18 cellular contexts compared by ENCODE assay signal in genomic region chr4:11011249-11011648, GRCh38.
DNase-seq lines count a peak whose midpoint lies in the region; ATAC-seq, FAIRE-seq and TF ChIP-seq lines count a peak whose summit lies in the region.
"Had no signal": no experiment of that assay in that cellular context is flagged by ENCODE, and none has a peak within 500 bp of the region (broad histone marks: within the 10 kb centered on the region; RNA-seq: fewer than 3 reads in every experiment).

No MANE protein-coding gene starts in this region.

- H3K4me3 ChIP-seq in bronchial epithelial cell (ENCODE audit: low read depth, low read length) (no peak overlapping the region), upper lobe of right lung (no peak overlapping the region)
- no peak overlapping the region for H3K4me3 ChIP-seq in CD4-positive, alpha-beta memory T cell (ENCODE audit: low read length in 2 of 2)
- H3K4me3 ChIP-seq: BLaER1, SK-N-MC had no signal

- no peak overlapping the region for H3K27ac Mint-ChIP-seq in CD4-positive, alpha-beta memory T cell
- H3K27ac Mint-ChIP-seq: CD8-positive, alpha-beta memory T cell had no signal

- intact Hi-C loops in upper lobe of right lung (cut with DNase I), result no loop called here
- intact Hi-C loops in CD4-positive, alpha-beta memory T cell (cut with micrococcal nuclease), result no loop called here

- H3K9me3 ChIP-seq in upper lobe of right lung, result no peaks in the 10 kb centered on the region
- no peaks in the 10 kb centered on the region for H3K9me3 ChIP-seq in CD4-positive, alpha-beta memory T cell (ENCODE audit: control insufficient read depth in 1 of 2, low read length in 2 of 2)
- H3K9me3 ChIP-seq: BLaER1 had no signal

- peaks cover 0 to 12% (median 5%) of the 10 kb centered on the region in 8 donors for H3K9me3 Mint-ChIP-seq in CD4-positive, alpha-beta memory T cell

- TF ChIP-seq CTCF in bronchial epithelial cell (IDR thresholded peaks at IDR 0.05; ENCODE audit: insufficient read depth, low read length, severe bottlenecking) (no peak), upper lobe of right lung (IDR thresholded peaks at IDR 0.05) (no peak)

- no peak overlapping the region for H3K4me3 Mint-ChIP-seq in CD4-positive, alpha-beta memory T cell
- H3K4me3 Mint-ChIP-seq: CD8-positive, alpha-beta memory T cell had no signal

- no peaks in the 10 kb centered on the region for H3K4me1 Mint-ChIP-seq in CD4-positive, alpha-beta memory T cell
- H3K4me1 Mint-ChIP-seq: CD8-positive, alpha-beta memory T cell had no signal

- peak; percentile 15 to 29 for DNase-seq in SHP77 (lab: John Stamatoyannopoulos, UW)
- no peak for DNase-seq in SHP77 treated with DMSO at 0.1 percent for 48 hours (lab: John Stamatoyannopoulos, UW)
- peak; percentile 84 for DNase-seq in NCI-H2029 treated with DMSO at 0.1 percent for 48 hours (lab: John Stamatoyannopoulos, UW)
- DNase-seq in bronchial epithelial cell (ENCODE audit: low read depth), result peak; percentile 55
- no peak for DNase-seq in upper lobe of right lung
- no peak for DNase-seq in GF-D8 (lab: John Stamatoyannopoulos, UW)
- no peak for DNase-seq in CD4-positive, alpha-beta memory T cell
- DNase-seq: 8988T; CD8-positive, alpha-beta memory T cell; H7; NCI-H1105 treated with DMSO at 0.1 percent for 48 hours; NCI-H2081 treated with DMSO at 0.1 percent for 48 hours; NCI-H524 treated with DMSO at 0.1 percent for 48 hours had no signal

- no peaks in the 10 kb centered on the region for H3K27me3 Mint-ChIP-seq in CD4-positive, alpha-beta memory T cell

- H3K4me1 ChIP-seq in upper lobe of right lung, result no peaks in the 10 kb centered on the region
- H3K4me1 ChIP-seq in CD4-positive, alpha-beta memory T cell (ENCODE audit: insufficient read depth, low read length), result no peaks in the 10 kb centered on the region

- CTCF ChIA-PET in CD4-positive, alpha-beta memory T cell (lab: Charles Lee; ENCODE audit: partially characterized antibody), result interaction anchor here (1.4 kb wide), 1 partner anchor 31 kb away, joined by 3 read pairs; no protein-coding TSS in a partner anchor

- no peak for FAIRE-seq in bronchial epithelial cell (lab: Jason Lieb, UNC)
- FAIRE-seq: GM19239 had no signal

- H3K27ac ChIP-seq in upper lobe of right lung, result no peak overlapping the region
- no peak overlapping the region for H3K27ac ChIP-seq in CD4-positive, alpha-beta memory T cell (ENCODE audit: low read depth, low read length)
- H3K27ac ChIP-seq: BLaER1, RWPE1, SK-N-MC had no signal

- POLR2A ChIA-PET in CD4-positive, alpha-beta memory T cell (lab: Charles Lee; ENCODE audit: partially characterized antibody), result no interaction called here

- H3K27me3 ChIP-seq in bronchial epithelial cell (ENCODE audit: control insufficient read depth, insufficient read depth, low read length) (no peaks in the 10 kb centered on the region), upper lobe of right lung (no peaks in the 10 kb centered on the region)
- no peaks in the 10 kb centered on the region for H3K27me3 ChIP-seq in CD4-positive, alpha-beta memory T cell (ENCODE audit: insufficient read depth, low read length)
- H3K27me3 ChIP-seq: BLaER1 had no signal

- no peaks in the 10 kb centered on the region for H3K36me3 Mint-ChIP-seq in CD4-positive, alpha-beta memory T cell
- H3K36me3 Mint-ChIP-seq: CD8-positive, alpha-beta memory T cell had no signal

- peak; percentile 63 for ATAC-seq in upper lobe of right lung
- ATAC-seq in HG03175 (IDR thresholded peaks at IDR 0.05; ENCODE audit: unreplicated experiment), result no peak

- no peaks in the 10 kb centered on the region for H3K36me3 ChIP-seq in bronchial epithelial cell (ENCODE audit: control insufficient read depth, insufficient read depth, low read length)
- no peaks in the 10 kb centered on the region for H3K36me3 ChIP-seq in upper lobe of right lung
- H3K36me3 ChIP-seq in CD4-positive, alpha-beta memory T cell (ENCODE audit: insufficient read depth, low read length), result no peaks in the 10 kb centered on the region
- H3K36me3 ChIP-seq: BLaER1 had no signal

Comparison
In these comparisons a context has a peak if more than half of its experiments do, and no peak if none do; other contexts are left out.
1. DNase-seq: peak in SHP77 (2 of 2), NCI-H2029 treated with DMSO at 0.1 percent for 48 hours (single experiment) and bronchial epithelial cell (single experiment); none in SHP77 treated with DMSO at 0.1 percent for 48 hours (single experiment), upper lobe of right lung (single experiment), GF-D8 (single experiment) and CD4-positive, alpha-beta memory T cell (0 of 5).